In the genomic region with DNA sequence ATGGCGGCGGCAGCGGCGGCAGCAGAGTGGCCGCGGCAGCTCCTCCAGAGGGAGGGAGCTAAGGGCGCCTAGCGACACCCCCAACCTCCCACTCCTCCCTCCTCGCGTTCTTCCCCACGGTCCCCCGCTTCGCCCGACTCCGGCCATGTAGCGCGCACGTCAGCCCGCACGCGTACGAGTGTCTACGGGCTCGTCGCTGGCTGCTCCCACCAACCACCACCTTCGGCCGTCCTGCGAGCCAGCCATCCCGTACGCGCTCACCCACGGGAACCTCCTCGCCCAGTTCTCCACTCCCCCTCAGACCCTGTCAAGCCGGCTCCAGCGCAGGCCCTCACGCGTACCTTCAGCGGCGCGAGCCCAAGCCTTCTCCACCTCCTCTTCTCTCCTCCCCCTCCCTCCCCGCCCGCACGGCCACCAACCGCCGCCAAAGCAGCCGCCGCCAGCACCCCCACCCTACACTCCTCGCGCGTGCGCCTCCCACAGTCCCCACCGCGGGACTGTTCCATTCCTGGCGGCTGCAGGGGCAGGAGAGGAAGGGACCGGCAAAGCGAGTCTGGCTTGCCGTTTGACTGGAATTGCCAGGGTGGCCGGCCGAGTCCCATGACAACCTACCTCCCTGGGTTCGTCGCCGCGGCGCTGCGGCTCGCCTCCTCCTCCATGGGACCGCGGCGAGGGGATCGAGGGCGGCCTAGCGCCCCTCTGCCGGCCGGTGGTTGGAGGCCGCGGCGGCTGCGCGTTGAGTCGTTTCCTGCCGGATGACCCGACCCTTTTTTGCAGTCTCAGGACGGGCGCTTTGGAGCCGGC, we compare ENCODE assay signal across 8 cellular contexts. TPM values are rescaled to one million over a fixed set of nuclear protein-coding genes. Genes with fewer than 3 reads are reported as not detected.
A peak's percentile ranks its signal among the peaks of the same experiment; 100 is the strongest.
DNase-seq lines count a peak whose midpoint lies in the region; ATAC-seq, FAIRE-seq and TF ChIP-seq lines count a peak whose summit lies in the region.

A gene (plus strand): TSS at position 774 of the 804 bp plus-strand sequence. CDS start 20,689 bp downstream, outside the sequence.
A gene with protein sequence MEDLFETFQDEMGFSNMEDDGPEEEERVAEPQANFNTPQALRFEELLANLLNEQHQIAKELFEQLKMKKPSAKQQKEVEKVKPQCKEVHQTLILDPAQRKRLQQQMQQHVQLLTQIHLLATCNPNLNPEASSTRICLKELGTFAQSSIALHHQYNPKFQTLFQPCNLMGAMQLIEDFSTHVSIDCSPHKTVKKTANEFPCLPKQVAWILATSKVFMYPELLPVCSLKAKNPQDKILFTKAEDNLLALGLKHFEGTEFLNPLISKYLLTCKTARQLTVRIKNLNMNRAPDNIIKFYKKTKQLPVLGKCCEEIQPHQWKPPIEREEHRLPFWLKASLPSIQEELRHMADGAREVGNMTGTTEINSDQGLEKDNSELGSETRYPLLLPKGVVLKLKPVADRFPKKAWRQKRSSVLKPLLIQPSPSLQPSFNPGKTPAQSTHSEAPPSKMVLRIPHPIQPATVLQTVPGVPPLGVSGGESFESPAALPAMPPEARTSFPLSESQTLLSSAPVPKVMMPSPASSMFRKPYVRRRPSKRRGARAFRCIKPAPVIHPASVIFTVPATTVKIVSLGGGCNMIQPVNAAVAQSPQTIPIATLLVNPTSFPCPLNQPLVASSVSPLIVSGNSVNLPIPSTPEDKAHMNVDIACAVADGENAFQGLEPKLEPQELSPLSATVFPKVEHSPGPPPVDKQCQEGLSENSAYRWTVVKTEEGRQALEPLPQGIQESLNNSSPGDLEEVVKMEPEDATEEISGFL (minus strand): TSS at position 457 of the 804 bp plus-strand sequence. CDS start 8,338 bp downstream, outside the sequence.

- H3K27ac ChIP-seq in HepG2 (ENCODE audit: extremely low read length, insufficient read depth, low read length) = peak within 1 kb of the TSS; percentile 96

- peaks cover 40% of the 10 kb centered on the region for H3K4me1 Mint-ChIP-seq in CD14-positive monocyte
- H3K4me1 Mint-ChIP-seq in dendritic cell treated with granulocyte-macrophage colony-stimulating factor and Interleukin-4, amounts not matched to agents 40 ng/mL and 50 ng/mL, for 4 days (ENCODE audit: low read depth) = peaks cover 60% of the 10 kb centered on the region

- no peaks in the 10 kb centered on the region for H3K27me3 Mint-ChIP-seq in CD14-positive monocyte (ENCODE audit: low read depth in 3 of 3)
- H3K27me3 Mint-ChIP-seq in dendritic cell treated with granulocyte-macrophage colony-stimulating factor and Interleukin-4, amounts not matched to agents 40 ng/mL and 50 ng/mL, for 4 days = no peaks in the 10 kb centered on the region

- TF ChIP-seq RAD21 in HepG2 (CRISPR knock-in tag; IDR thresholded peaks at IDR 0.05) = peak; percentile 51

- DNase-seq in CD14-positive monocyte (ENCODE audit: low spot score) (peak; percentile 89), NCI-H82 (lab: John Stamatoyannopoulos, UW) (peak; percentile 96), HepG2 (ENCODE audit: low spot score) (peak; percentile 70)
- DNase-seq in activated CD4-positive, alpha-beta T cell treated with anti-CD3 and anti-CD28 coated beads, Interleukin-2, amount 50 U/mL, for 4 hours = peak; percentile 88 to 90
- DNase-seq in stimulated activated CD4-positive, alpha-beta T cell treated with anti-CD3 and anti-CD28 coated beads, Interleukin-2, amount 100 ng/mL, for 4 hours (ENCODE audit: low read depth) = peak; percentile 88

- BruUV-seq in HepG2 (replicated peaks; lab: Mats Ljungman, UMichigan) = no TSS peak

- H3K4me3 Mint-ChIP-seq in CD14-positive monocyte = peak within 1 kb of the TSS; percentile 95 to 98
- H3K4me3 Mint-ChIP-seq in dendritic cell treated with granulocyte-macrophage colony-stimulating factor and Interleukin-4, amounts not matched to agents 40 ng/mL and 50 ng/mL, for 4 days = peak within 1 kb of the TSS; percentile 99

- peak; percentile 80 for ATAC-seq in GM19395 (IDR thresholded peaks at IDR 0.05; ENCODE audit: unreplicated experiment)
- ATAC-seq in HG03565 (IDR thresholded peaks at IDR 0.05; ENCODE audit: unreplicated experiment) = peak; percentile 79
- peak; percentile 89 for ATAC-seq in HepG2

- peaks cover 59% of the 10 kb centered on the region for H3K4me1 ChIP-seq in HepG2 (ENCODE audit: insufficient read depth, low read length)

- TF ChIP-seq CTCF in CD14-positive monocyte (IDR thresholded peaks at IDR 0.05) (no peak), HepG2 (CRISPR knock-in tag; IDR thresholded peaks at IDR 0.05) (no peak)

- intact Hi-C loops in CD14-positive monocyte (cut with micrococcal nuclease) = no loop called here
- intact Hi-C loops in dendritic cell treated with granulocyte-macrophage colony-stimulating factor and Interleukin-4, amounts not matched to agents 40 ng/mL and 50 ng/mL, for 4 days (cut with micrococcal nuclease) = no loop called here
- intact Hi-C loops in HepG2 (cut with micrococcal nuclease; ENCODE audit: unreplicated experiment) = no loop called here

- H3K36me3 ChIP-seq in HepG2 (replicated peaks in 1 of 2; ENCODE audit: control insufficient read depth in 1 of 2, insufficient read depth in 2 of 2, low read length in 2 of 2) = peaks cover 1 to 12% of the 10 kb centered on the region in 2 experiments; a peak in 2 of 5 replicates

- H3K9me3 Mint-ChIP-seq in CD14-positive monocyte = peaks cover 9 to 15% (median 11%) of the 10 kb centered on the region in 7 donors
- H3K9me3 Mint-ChIP-seq in dendritic cell treated with granulocyte-macrophage colony-stimulating factor and Interleukin-4, amounts not matched to agents 40 ng/mL and 50 ng/mL, for 4 days = peaks cover 16% of the 10 kb centered on the region

- 1% methylated on average over 38 of the region's 85 CpGs for WGBS in HepG2 (ENCODE audit: low lambda C conversion rate)

- POLR2A ChIA-PET in HepG2 (lab: Yijun Ruan, JAX) = interaction anchor here (1.3 kb wide), 1 partner anchor 10 kb away, joined by 3 read pairs; no protein-coding TSS in a partner anchor

- H3K9me3 ChIP-seq in HepG2 (ENCODE audit: low read length) = no peaks in the 10 kb centered on the region

- FAIRE-seq in HepG2 (lab: Jason Lieb, UNC) = no peak

- TF ChIP-seq POLR2A in HepG2 (IDR thresholded peaks at IDR 0.05; ENCODE audit: insufficient read depth in 1 of 2, low read depth in 2 of 2, low read length in 2 of 2) = peak; percentile 39 to 62; a peak in 3 of 4 replicates

- H3K27me3 ChIP-seq in HepG2 (ENCODE audit: control insufficient read depth in 1 of 2, insufficient read depth in 2 of 2, low read length in 2 of 2) = no peaks in the 10 kb centered on the region; a peak in 1 of 5 replicates

- H3K4me2 ChIP-seq in HepG2 (ENCODE audit: low read depth, low read length) = peak within 1 kb of the TSS; percentile 91

- H3K27ac Mint-ChIP-seq in CD14-positive monocyte = peak within 1 kb of the TSS; percentile 94 to 98 (median 95)
- H3K27ac Mint-ChIP-seq in dendritic cell treated with granulocyte-macrophage colony-stimulating factor and Interleukin-4, amounts not matched to agents 40 ng/mL and 50 ng/mL, for 4 days = peak within 1 kb of the TSS; percentile 99

- no peak within 1 kb of the TSS for H2AFZ ChIP-seq in HepG2 (ENCODE audit: low read length)

- CTCF ChIA-PET in HepG2 (lab: Yijun Ruan, JAX; ENCODE audit: low intra/inter-chr PET ratio, low total read pairs) = no interaction called here

- in situ Hi-C loops in HepG2 (cut with HindIII; ENCODE audit: extremely low pct_ligation_motif_present, low pct_unique_long_range_greater_than_20kb) = no loop called here

- H3K9ac ChIP-seq in HepG2 (ENCODE audit: insufficient read depth, low read depth, low read length) = peak within 1 kb of the TSS; percentile 99

- peaks cover 85% of the 10 kb centered on the region for H3K79me2 ChIP-seq in HepG2 (ENCODE audit: insufficient read depth, low read length)

- H3K4me3 ChIP-seq in HepG2 (replicated peaks in 1 of 3; ENCODE audit: insufficient read depth in 1 of 3, low read depth in 2 of 3, low read length in 3 of 3) = peak within 1 kb of the TSS; percentile 74 to 100 (median 95)

- H3K36me3 Mint-ChIP-seq in CD14-positive monocyte = peaks cover 26 to 35% of the 10 kb centered on the region in 2 donors
- peaks cover 75% of the 10 kb centered on the region for H3K36me3 Mint-ChIP-seq in dendritic cell treated with granulocyte-macrophage colony-stimulating factor and Interleukin-4, amounts not matched to agents 40 ng/mL and 50 ng/mL, for 4 days (ENCODE audit: low read depth)

- TF ChIP-seq EP300 in HepG2 (IDR thresholded peaks at IDR 0.05; ENCODE audit: low read depth in 2 of 2, low read length in 2 of 2) (no peak), HepG2 (CRISPR knock-in tag; IDR thresholded peaks at IDR 0.05; ENCODE audit: borderline replicate concordance) (no peak)

- H4K20me1 ChIP-seq in HepG2 (ENCODE audit: insufficient read depth, low read length) = peaks cover 9% of the 10 kb centered on the region

RNA-seq across cellular contexts. Expression of the first gene that starts in this region (rescaled TPM):
- polyA plus RNA-seq in CD14-positive monocyte (10 to 100 TPM; 69.0 to 72.7 TPM), HepG2 (2011; rRNA removed) (123 and 129 TPM in 2 replicates)
- total RNA-seq in HepG2 (2016; rRNA removed; fragmentation: Illumina TruSeq; extraction: Trizol) = 133 and 153 TPM in 2 replicates
- 76.4 and 78.3 TPM in 2 replicates for total RNA-seq in HepG2 (2016; cell fraction: cytosol; rRNA removed; fragmentation: Illumina TruSeq; extraction: Trizol; ENCODE audit: low read depth)
- 131 and 149 TPM in 2 replicates for total RNA-seq in HepG2 (2016; cell fraction: insoluble cytoplasmic fraction; rRNA removed; fragmentation: Illumina TruSeq; extraction: Trizol)
- 125 and 128 TPM in 2 replicates for total RNA-seq in HepG2 (2016; cell fraction: membrane; rRNA removed; fragmentation: Illumina TruSeq; extraction: Trizol)
- 85.3 and 87.5 TPM in 2 replicates for total RNA-seq in HepG2 (2016; cell fraction: nucleus; rRNA removed; fragmentation: Illumina TruSeq; extraction: Trizol)
- polyA plus RNA-seq in HepG2 (2011; cell fraction: cytosol; rRNA removed) = 110 and 124 TPM in 2 replicates
- polyA plus RNA-seq in HepG2 (2011; cell fraction: nucleus; rRNA removed) = 81.2 and 89.4 TPM in 2 replicates
- 102 and 105 TPM in 2 replicates for polyA plus RNA-seq in HepG2 (2012)
- polyA plus RNA-seq in HepG2 (2016; cell fraction: cytosol; fragmentation: Illumina TruSeq; extraction: Trizol; ENCODE audit: low read depth) = 74.8 and 88.6 TPM in 2 replicates
- polyA plus RNA-seq in HepG2 (2016; cell fraction: insoluble cytoplasmic fraction; fragmentation: Illumina TruSeq; extraction: Trizol; ENCODE audit: low read depth) = 170 TPM in 2 replicates
- 103 and 106 TPM in 2 replicates for polyA plus RNA-seq in HepG2 (2016; cell fraction: membrane; fragmentation: Illumina TruSeq; extraction: Trizol; ENCODE audit: low read depth)
- 170 and 180 TPM in 2 replicates for polyA plus RNA-seq in HepG2 (2016; cell fraction: nucleus; fragmentation: Illumina TruSeq; extraction: Trizol; ENCODE audit: insufficient read depth, low read depth)
- polyA minus RNA-seq in HepG2 (2011; rRNA and poly(A)+ RNA removed; ENCODE audit: low replicate concordance) = 121 and 292 TPM in 2 replicates
- polyA minus RNA-seq in HepG2 (2011; cell fraction: cytosol; rRNA and poly(A)+ RNA removed) = 66.4 and 67.5 TPM in 2 replicates
- 105 and 137 TPM in 2 replicates for polyA minus RNA-seq in HepG2 (2011; cell fraction: nucleus; rRNA and poly(A)+ RNA removed)

RNA-seq across cellular contexts. Expression of the second gene that starts in this region (rescaled TPM):
- polyA plus RNA-seq in CD14-positive monocyte (10 to 100 TPM; 14.0 to 24.3 TPM), HepG2 (2011; rRNA removed) (58.3 and 69.4 TPM in 2 replicates)
- total RNA-seq in HepG2 (2016; rRNA removed; fragmentation: Illumina TruSeq; extraction: Trizol) = 28.5 and 33.9 TPM in 2 replicates
- total RNA-seq in HepG2 (2016; cell fraction: cytosol; rRNA removed; fragmentation: Illumina TruSeq; extraction: Trizol; ENCODE audit: low read depth) = 158 and 165 TPM in 2 replicates
- 27.8 and 28.0 TPM in 2 replicates for total RNA-seq in HepG2 (2016; cell fraction: insoluble cytoplasmic fraction; rRNA removed; fragmentation: Illumina TruSeq; extraction: Trizol)
- total RNA-seq in HepG2 (2016; cell fraction: membrane; rRNA removed; fragmentation: Illumina TruSeq; extraction: Trizol) = 38.7 and 52.1 TPM in 2 replicates
- 24.4 and 25.8 TPM in 2 replicates for total RNA-seq in HepG2 (2016; cell fraction: nucleus; rRNA removed; fragmentation: Illumina TruSeq; extraction: Trizol)
- polyA plus RNA-seq in HepG2 (2011; cell fraction: cytosol; rRNA removed) = 44.0 and 71.4 TPM in 2 replicates
- polyA plus RNA-seq in HepG2 (2011; cell fraction: nucleus; rRNA removed) = 54.4 and 59.2 TPM in 2 replicates
- 28.7 and 30.1 TPM in 2 replicates for polyA plus RNA-seq in HepG2 (2012)
- 6.7 and 6.8 TPM in 2 replicates for polyA plus RNA-seq in HepG2 (2016; cell fraction: cytosol; fragmentation: Illumina TruSeq; extraction: Trizol; ENCODE audit: low read depth)
- 43.4 and 51.4 TPM in 2 replicates for polyA plus RNA-seq in HepG2 (2016; cell fraction: insoluble cytoplasmic fraction; fragmentation: Illumina TruSeq; extraction: Trizol; ENCODE audit: low read depth)
- 18.2 and 18.4 TPM in 2 replicates for polyA plus RNA-seq in HepG2 (2016; cell fraction: membrane; fragmentation: Illumina TruSeq; extraction: Trizol; ENCODE audit: low read depth)
- polyA plus RNA-seq in HepG2 (2016; cell fraction: nucleus; fragmentation: Illumina TruSeq; extraction: Trizol; ENCODE audit: insufficient read depth, low read depth) = 64.0 and 67.4 TPM in 2 replicates
- 40.5 and 74.2 TPM in 2 replicates for polyA minus RNA-seq in HepG2 (2011; rRNA and poly(A)+ RNA removed; ENCODE audit: low replicate concordance)
- 25.3 and 29.9 TPM in 2 replicates for polyA minus RNA-seq in HepG2 (2011; cell fraction: cytosol; rRNA and poly(A)+ RNA removed)
- 33.9 and 68.1 TPM in 2 replicates for polyA minus RNA-seq in HepG2 (2011; cell fraction: nucleus; rRNA and poly(A)+ RNA removed)

Comparison
In these comparisons a context has a peak if more than half of its experiments do, and no peak if none do; other contexts are left out.
1. Peak in every context shown above with its lines: DNase-seq, ATAC-seq, H3K4me3 ChIP-seq and H3K27ac ChIP-seq.